7 cellular contexts compared by ENCODE assay signal in the genomic region with DNA sequence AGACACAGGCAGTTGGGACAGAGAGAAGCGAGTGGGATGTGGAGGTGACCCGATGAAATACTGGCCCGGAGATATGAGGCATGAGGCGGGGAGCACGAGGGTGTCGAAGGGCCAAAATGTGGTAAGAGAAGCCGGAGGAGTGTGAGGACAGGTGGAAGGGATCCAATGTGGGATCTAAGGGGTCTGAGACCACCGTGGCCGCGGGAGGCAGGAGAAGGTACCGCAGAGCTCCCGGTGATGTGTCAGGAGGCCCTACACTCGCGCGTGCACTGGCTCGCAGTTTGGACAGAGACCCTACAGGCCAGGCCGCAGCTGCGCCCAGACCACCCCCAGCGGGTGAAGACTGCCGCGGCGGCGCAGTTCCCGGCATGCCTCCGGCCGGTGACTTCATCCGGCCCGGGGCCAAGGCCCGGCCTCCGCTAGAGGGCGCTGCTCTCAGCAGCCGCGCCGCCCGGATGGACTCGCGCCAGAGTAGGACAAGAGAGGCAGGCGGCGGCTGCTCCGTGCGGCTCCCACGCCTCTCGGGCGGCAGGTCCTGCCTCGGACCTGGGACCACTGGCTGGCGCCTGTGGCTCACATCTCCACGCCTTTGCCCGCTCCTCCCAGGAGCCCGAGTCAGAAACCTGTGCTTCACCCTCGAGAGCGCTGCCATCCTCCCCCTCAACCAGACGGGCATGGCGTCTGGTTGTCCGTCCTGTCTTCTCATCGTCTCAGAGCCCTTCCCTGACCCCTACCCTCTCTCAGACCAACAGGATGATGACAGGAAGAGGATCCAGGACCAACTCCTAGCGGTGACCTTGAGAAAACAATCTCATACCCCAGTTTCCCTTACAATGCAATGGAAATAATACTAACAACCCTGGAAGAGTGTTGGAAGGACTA. TPM values are rescaled to one million over a fixed set of nuclear protein-coding genes. Genes with fewer than 3 reads are reported as not detected.
DNase-seq lines count a peak whose midpoint lies in the region; ATAC-seq and TF ChIP-seq lines count a peak whose summit lies in the region.

No MANE protein-coding gene starts in this region.

- ATAC-seq in HG02759 (IDR thresholded peaks at IDR 0.05; ENCODE audit: unreplicated experiment), result peak; percentile 94
- ATAC-seq in gastrocnemius medialis, result peak; percentile 82 to 90

- no peaks in the 10 kb centered on the region for H3K36me3 ChIP-seq in gastrocnemius medialis

- peaks cover 7 to 8% of the 10 kb centered on the region in 2 donors for H3K4me1 ChIP-seq in gastrocnemius medialis

- TF ChIP-seq CTCF in GM13976 (IDR thresholded peaks at IDR 0.05; ENCODE audit: borderline replicate concordance, control extremely low read depth, extremely low read depth, insufficient read depth, missing control alignments) (peak; percentile 99), astrocyte of the spinal cord (IDR thresholded peaks at IDR 0.05; ENCODE audit: low read depth, low read length) (peak; percentile 88), gastrocnemius medialis (IDR thresholded peaks at IDR 0.05 in 4 of 5, conservative IDR thresholded peaks at IDR 0.05 in 1 of 5) (peak in 4 of 5 experiments; percentile 93 to 99 (median 98))

- TF ChIP-seq POLR2A in gastrocnemius medialis (IDR thresholded peaks at IDR 0.05), result peak; percentile 36 to 54

- no peaks in the 10 kb centered on the region for H3K27me3 ChIP-seq in gastrocnemius medialis

- DNase-seq in GM13976 (ENCODE audit: low spot score), result peak; percentile 96
- DNase-seq in NCI-H1436 treated with DMSO at 0.1 percent for 48 hours (lab: John Stamatoyannopoulos, UW), result peak; percentile 51
- DNase-seq in T-helper 9 cell, result peak; percentile 91
- peak; percentile 89 for DNase-seq in astrocyte of the spinal cord (ENCODE audit: low read depth, low spot score)
- peak; percentile 53 for DNase-seq in iPS DF 4.7 (ENCODE audit: extremely low read depth, low spot score)
- peak; percentile 78 to 88 for DNase-seq in gastrocnemius medialis

- peak overlapping the region; percentile 83 to 95 (median 90) for H3K27ac ChIP-seq in gastrocnemius medialis

- no peaks in the 10 kb centered on the region for H3K9me3 ChIP-seq in gastrocnemius medialis

- in situ Hi-C loops in GM13976 (cut with MboI; ENCODE audit: low sequenced_read_pairs, unreplicated experiment) (loop anchor here (5.0 kb wide), 1 partner anchor 96 kb away; no protein-coding TSS in a partner anchor), astrocyte of the spinal cord (cut with HindIII; ENCODE audit: low sequenced_read_pairs) (loop anchor here (25.0 kb wide), 1 partner anchor 106 kb away; the partner anchor contains the start of gene SPATA24), gastrocnemius medialis (cut with MboI; ENCODE audit: low sequenced_read_pairs in 4 of 4) (loop anchor here (5.0 kb wide), 3 partner anchors 91 to 101 kb away; no protein-coding TSS in a partner anchor)

- intact Hi-C loops in gastrocnemius medialis (cut with DNase I; ENCODE audit: low total_unique reads), result loop anchor here (2.0 to 5.0 kb wide), 4 partner anchors 43 to 174 kb away; partner anchors contain the start of genes DNAJC18 and UBE2D2

- H3K4me3 ChIP-seq in astrocyte of the spinal cord (ENCODE audit: low read depth, low read length), result peak overlapping the region; percentile 50
- H3K4me3 ChIP-seq in gastrocnemius medialis, result peak overlapping the region; percentile 58 to 79 (median 63)

RNA-seq across cellular contexts. Expression of gene STING1, which starts 35.4 kb away (rescaled TPM):
- 10 to 100 TPM; 10.1 to 12.5 (median 10.9) TPM for total RNA-seq in gastrocnemius medialis

RNA-seq across cellular contexts. Expression of gene UBE2D2, which starts 43.2 kb away (rescaled TPM):
- 100 to 1,000 TPM in 3 of 4 donors, 10 to 100 TPM in 1; 98.5 to 199 (median 131) TPM for total RNA-seq in gastrocnemius medialis

RNA-seq across cellular contexts. Expression of gene SMIM33, which starts 47.1 kb away (rescaled TPM):
- total RNA-seq in gastrocnemius medialis, result not detected

RNA-seq across cellular contexts. Expression of gene ECSCR, which starts 55.4 kb away (rescaled TPM):
- 1 to 10 TPM; 5.4 to 8.9 (median 6.9) TPM for total RNA-seq in gastrocnemius medialis

Comparison
In these comparisons a context has a peak if more than half of its experiments do, and no peak if none do; other contexts are left out.
1. Peak in every context shown above with its lines: DNase-seq, ATAC-seq, H3K4me3 ChIP-seq and H3K27ac ChIP-seq.